In the genomic region with DNA sequence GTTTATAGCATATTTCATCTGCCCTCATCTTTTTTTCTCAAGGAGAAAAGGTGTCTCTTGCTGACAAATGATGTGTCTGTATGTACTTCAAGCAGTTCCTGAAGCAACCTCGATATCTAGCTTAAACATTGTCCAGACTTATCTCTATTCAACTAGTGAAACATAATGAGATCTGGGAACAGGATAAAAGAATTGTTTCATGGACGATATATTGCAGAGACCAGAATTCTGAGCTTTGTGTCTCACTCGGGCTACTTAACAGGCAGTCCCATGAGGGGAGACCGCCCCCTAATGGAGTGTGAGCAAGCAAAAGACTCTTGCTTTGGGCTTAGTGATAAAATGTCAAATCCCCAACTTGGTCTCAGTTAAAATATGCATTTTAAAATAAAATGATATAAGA, we compare ENCODE assay signal across 9 cellular contexts.
A peak's percentile ranks its signal among the peaks of the same experiment; 100 is the strongest.
DNase-seq lines count a peak whose midpoint lies in the region; ATAC-seq and TF ChIP-seq lines count a peak whose summit lies in the region.
"Had no signal": no experiment of that assay in that cellular context is flagged by ENCODE, and none has a peak within 500 bp of the region (broad histone marks: within the 10 kb centered on the region; RNA-seq: fewer than 3 reads in every experiment).

No MANE protein-coding gene starts in this region.

- no peaks in the 10 kb centered on the region for H3K36me3 Mint-ChIP-seq in activated naive CD8-positive, alpha-beta T cell treated with anti-CD3 and anti-CD28 coated beads for 36 hours
- no peaks in the 10 kb centered on the region for H3K36me3 Mint-ChIP-seq in activated CD4-positive, alpha-beta memory T cell treated with anti-CD3 and anti-CD28 coated beads, Interleukin-2, amount 10 ng/mL, durations not matched to agents 7 days and 5 days (ENCODE audit: low read depth)

- H3K4me1 ChIP-seq in BE2C = no peaks in the 10 kb centered on the region
- H3K4me1 ChIP-seq in PC-9 (replicated peaks; ENCODE audit: insufficient read depth) = no peaks in the 10 kb centered on the region

- no peaks in the 10 kb centered on the region for H3K4me1 Mint-ChIP-seq in activated naive CD8-positive, alpha-beta T cell treated with anti-CD3 and anti-CD28 coated beads for 36 hours
- H3K4me1 Mint-ChIP-seq in activated CD4-positive, alpha-beta memory T cell treated with anti-CD3 and anti-CD28 coated beads, Interleukin-2, amount 10 ng/mL, durations not matched to agents 7 days and 5 days = no peaks in the 10 kb centered on the region

- DNase-seq in BE2C (peak; percentile 24), PC-9 (no peak), iPS DF 4.7 (ENCODE audit: extremely low read depth, low spot score) (peak; percentile 3)
- DNase-seq in activated naive CD8-positive, alpha-beta T cell treated with anti-CD3 and anti-CD28 coated beads for 36 hours = no peak
- DNase-seq in activated CD4-positive, alpha-beta memory T cell treated with anti-CD3 and anti-CD28 coated beads, Interleukin-2, amount 10 ng/mL, durations not matched to agents 7 days and 5 days = no peak

- H2AFZ ChIP-seq in PC-9 = no peak overlapping the region

- BruUV-seq in PC-9 (replicated peaks; lab: Mats Ljungman, UMichigan) = no TSS peak

- no peak overlapping the region for H3K4me3 Mint-ChIP-seq in activated naive CD8-positive, alpha-beta T cell treated with anti-CD3 and anti-CD28 coated beads for 36 hours
- H3K4me3 Mint-ChIP-seq in activated CD4-positive, alpha-beta memory T cell treated with anti-CD3 and anti-CD28 coated beads, Interleukin-2, amount 10 ng/mL, durations not matched to agents 7 days and 5 days = no peak overlapping the region
- H3K4me3 Mint-ChIP-seq: T-helper 1 cell treated with Interleukin-12 subunit alpha and Interleukin-12 subunit beta and Interleukin-4 antibody, amounts not matched to agents 30 μg/mL and 1 μg/mL, for 36 hours had no signal

- no peaks in the 10 kb centered on the region for H3K27me3 Mint-ChIP-seq in activated naive CD8-positive, alpha-beta T cell treated with anti-CD3 and anti-CD28 coated beads for 36 hours
- no peaks in the 10 kb centered on the region for H3K27me3 Mint-ChIP-seq in activated CD4-positive, alpha-beta memory T cell treated with anti-CD3 and anti-CD28 coated beads, Interleukin-2, amount 10 ng/mL, durations not matched to agents 7 days and 5 days

- H3K27ac Mint-ChIP-seq in activated naive CD8-positive, alpha-beta T cell treated with anti-CD3 and anti-CD28 coated beads for 36 hours = no peak overlapping the region
- no peak overlapping the region for H3K27ac Mint-ChIP-seq in activated CD4-positive, alpha-beta memory T cell treated with anti-CD3 and anti-CD28 coated beads, Interleukin-2, amount 10 ng/mL, durations not matched to agents 7 days and 5 days
- H3K27ac Mint-ChIP-seq: T-helper 1 cell treated with Interleukin-12 subunit alpha and Interleukin-12 subunit beta and Interleukin-4 antibody, amounts not matched to agents 30 μg/mL and 1 μg/mL, for 36 hours had no signal

- TF ChIP-seq CTCF in BE2C (IDR thresholded peaks at IDR 0.05; ENCODE audit: low read depth, low read length) (peak; percentile 28), LNCAP (IDR thresholded peaks at IDR 0.05) (peak; percentile 69), PC-9 (conservative IDR thresholded peaks at IDR 0.05) (peak; percentile 44; the same call in 1 of the 2 replicates)

- POLR2A ChIA-PET in PC-9 (lab: Charles Lee; ENCODE audit: unreplicated experiment) = no interaction called here
- POLR2A ChIA-PET in activated CD4-positive, alpha-beta memory T cell treated with anti-CD3 and anti-CD28 coated beads, Interleukin-2, amount 10 ng/mL, durations not matched to agents 7 days and 5 days (lab: Charles Lee) = no interaction called here

- peaks cover 10% of the 10 kb centered on the region for H3K9me3 Mint-ChIP-seq in activated naive CD8-positive, alpha-beta T cell treated with anti-CD3 and anti-CD28 coated beads for 36 hours
- H3K9me3 Mint-ChIP-seq in activated CD4-positive, alpha-beta memory T cell treated with anti-CD3 and anti-CD28 coated beads, Interleukin-2, amount 10 ng/mL, durations not matched to agents 7 days and 5 days = peaks cover 9% of the 10 kb centered on the region

- no peaks in the 10 kb centered on the region for H3F3A ChIP-seq in PC-9 (ENCODE audit: insufficient read depth, low read depth)

- H3K4me3 ChIP-seq in BE2C (ENCODE audit: low read depth, low read length) (no peak overlapping the region), PC-9 (no peak overlapping the region)

- H3K79me2 ChIP-seq in PC-9 (ENCODE audit: low read depth) = no peaks in the 10 kb centered on the region

- ATAC-seq in HG03045 (IDR thresholded peaks at IDR 0.05; ENCODE audit: unreplicated experiment) (no peak), HG03175 (IDR thresholded peaks at IDR 0.05; ENCODE audit: unreplicated experiment) (no peak)

- H3K36me3 ChIP-seq in BE2C = no peaks in the 10 kb centered on the region
- no peaks in the 10 kb centered on the region for H3K36me3 ChIP-seq in PC-9 (ENCODE audit: low read depth)

- no peaks in the 10 kb centered on the region for H3K9me2 ChIP-seq in PC-9 (ENCODE audit: insufficient read depth)

- no peaks in the 10 kb centered on the region for H4K20me1 ChIP-seq in PC-9 (ENCODE audit: insufficient read depth)

- CTCF ChIA-PET in PC-9 (lab: Charles Lee) = no interaction called here
- CTCF ChIA-PET in activated CD4-positive, alpha-beta memory T cell treated with anti-CD3 and anti-CD28 coated beads, Interleukin-2, amount 10 ng/mL, durations not matched to agents 7 days and 5 days (lab: Charles Lee) = no interaction called here

- H3K27me3 ChIP-seq in BE2C (no peaks in the 10 kb centered on the region), PC-9 (ENCODE audit: insufficient read depth, low read depth) (no peaks in the 10 kb centered on the region; the same call in 1 of the 2 replicates)

- intact Hi-C loops in PC-9 (cut with micrococcal nuclease; ENCODE audit: unreplicated experiment) = no loop called here

- no peak overlapping the region for H3K4me2 ChIP-seq in PC-9

- no peaks in the 10 kb centered on the region for H3K9me3 ChIP-seq in BE2C
- no peaks in the 10 kb centered on the region for H3K9me3 ChIP-seq in PC-9 (ENCODE audit: insufficient read depth, low read depth)

- no peak overlapping the region for H3K27ac ChIP-seq in PC-9

Comparison
In these comparisons a context has a peak if more than half of its experiments do, and no peak if none do; other contexts are left out.
1. DNase-seq: peak in BE2C (single experiment) and iPS DF 4.7 (single experiment); none in PC-9 (0 of 2), activated naive CD8-positive, alpha-beta T cell treated with anti-CD3 and anti-CD28 coated beads for 36 hours (single experiment) and activated CD4-positive, alpha-beta memory T cell treated with anti-CD3 and anti-CD28 coated beads, Interleukin-2, amount 10 ng/mL, durations not matched to agents 7 days and 5 days (single experiment).
2. Peak in every context shown above with its lines, with median percentiles within 50 percentile points of each other: CTCF ChIP-seq.